22 cellular contexts compared by ENCODE assay signal in genomic region chr7:155255660-155256059, GRCh38.
"Had no signal": no experiment of that assay in that cellular context is flagged by ENCODE, and none has a peak within 500 bp of the region (broad histone marks: within the 10 kb centered on the region; RNA-seq: fewer than 3 reads in every experiment).

No MANE protein-coding gene starts in this region.

- H3K4me3 Mint-ChIP-seq: activated naive CD4-positive, alpha-beta T cell treated with anti-CD3 and anti-CD28 coated beads, Interleukin-2, amount 50 U/mL, for 24 hours; memory B cell; naive B cell; stimulated activated naive B cell treated with anti-CD40 and anti-IgM and Interleukin-4, amounts not matched to agents 10 μg/mL and 1 μg/mL and 100 μg/mL, for 72 hours; T-helper 17 cell had no signal

- H3K36me3 Mint-ChIP-seq: activated naive CD4-positive, alpha-beta T cell treated with anti-CD3 and anti-CD28 coated beads, Interleukin-2, amount 50 U/mL, for 24 hours; memory B cell; naive B cell; stimulated activated naive B cell treated with anti-CD40 and anti-IgM and Interleukin-4, amounts not matched to agents 10 μg/mL and 1 μg/mL and 100 μg/mL, for 72 hours had no signal

- H3K27ac Mint-ChIP-seq: activated naive CD4-positive, alpha-beta T cell treated with anti-CD3 and anti-CD28 coated beads, Interleukin-2, amount 50 U/mL, for 24 hours; memory B cell; stimulated activated naive B cell treated with anti-CD40 and anti-IgM and Interleukin-4, amounts not matched to agents 10 μg/mL and 1 μg/mL and 100 μg/mL, for 72 hours; T-helper 17 cell had no signal

- DNase-seq: activated CD4-positive, alpha-beta T cell treated with anti-CD3 and anti-CD28 coated beads, Interleukin-2, amount 50 U/mL, for 1 hour; activated CD8-positive, alpha-beta memory T cell treated with anti-CD3 and anti-CD28 coated beads for 24 hours; activated CD8-positive, alpha-beta memory T cell treated with anti-CD3 and anti-CD28 coated beads, Interleukin-2, amount 50 U/mL, for 4 hours; activated gamma-delta T cell; amniotic stem cell; cerebellar nuclear complex; heart right ventricle; left colon; naive B cell; nucleus accumbens; right lobe of liver; stimulated activated CD4-positive, alpha-beta T cell treated with anti-CD3 and anti-CD28 coated beads, Interleukin-2, amount 100 ng/mL, for 24 hours; stimulated activated naive B cell treated with anti-CD40 and anti-IgM and Interleukin-4, amounts not matched to agents 10 μg/mL and 1 μg/mL and 100 μg/mL, for 72 hours; SW 1271; T-helper 17 cell; upper lobe of right lung had no signal

- H3K4me3 ChIP-seq: coronary artery, heart right ventricle, right lobe of liver, SK-N-MC, skin epidermis, upper lobe of right lung had no signal

- H3K27ac ChIP-seq: coronary artery, epithelial cell of prostate, heart right ventricle, SK-N-MC, upper lobe of right lung had no signal

- H3K4me1 ChIP-seq: upper lobe of right lung had no signal

- H3K9me3 ChIP-seq: heart right ventricle, right lobe of liver, upper lobe of right lung had no signal

- H3K9me3 Mint-ChIP-seq: activated naive CD4-positive, alpha-beta T cell treated with anti-CD3 and anti-CD28 coated beads, Interleukin-2, amount 50 U/mL, for 24 hours; naive B cell; stimulated activated naive B cell treated with anti-CD40 and anti-IgM and Interleukin-4, amounts not matched to agents 10 μg/mL and 1 μg/mL and 100 μg/mL, for 72 hours had no signal

- H3K36me3 ChIP-seq: heart right ventricle, right lobe of liver, upper lobe of right lung had no signal

- H3K4me1 Mint-ChIP-seq: activated naive CD4-positive, alpha-beta T cell treated with anti-CD3 and anti-CD28 coated beads, Interleukin-2, amount 50 U/mL, for 24 hours had no signal

- H3K27me3 Mint-ChIP-seq: activated naive CD4-positive, alpha-beta T cell treated with anti-CD3 and anti-CD28 coated beads, Interleukin-2, amount 50 U/mL, for 24 hours had no signal

- ATAC-seq: heart right ventricle; left colon; right lobe of liver; stimulated activated naive B cell treated with anti-CD40 and anti-IgM and Interleukin-4, amounts not matched to agents 10 μg/mL and 1 μg/mL and 100 μg/mL, for 72 hours; T-helper 17 cell; upper lobe of right lung had no signal

- H3K27me3 ChIP-seq: right lobe of liver had no signal
